Comparison of ENCODE assay signal across 8 cellular contexts in the genomic region with DNA sequence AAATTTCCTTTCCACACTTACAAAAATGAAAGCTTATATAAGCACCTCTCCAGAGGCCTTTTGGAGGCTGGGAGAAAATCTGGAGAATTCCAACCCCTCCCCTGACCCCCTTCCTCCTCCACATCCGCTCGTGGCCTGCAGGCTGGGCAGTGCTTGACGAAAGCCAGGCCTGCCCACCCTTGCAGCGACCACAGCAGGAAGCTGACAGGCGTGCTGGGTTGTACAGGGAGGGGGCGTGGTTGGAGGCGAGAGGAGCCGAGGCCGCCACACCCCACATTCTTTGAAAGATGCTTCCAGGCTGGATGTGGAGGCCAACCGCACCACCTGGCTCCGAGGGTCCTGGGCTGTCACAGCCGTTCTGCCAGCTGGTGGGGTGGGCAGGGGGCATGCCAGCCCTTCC. TPM values are rescaled to one million over a fixed set of nuclear protein-coding genes. Genes with fewer than 3 reads are reported as not detected.
DNase-seq lines count a peak whose midpoint lies in the region; ATAC-seq and TF ChIP-seq lines count a peak whose summit lies in the region.

No MANE protein-coding gene starts in this region.

- 11 to 19% methylated on average over 12 of the region's 12 CpGs for WGBS in tibial nerve, 2 donors

- peaks cover 26% of the 10 kb centered on the region for H3F3A ChIP-seq in PC-9 (ENCODE audit: insufficient read depth, low read depth)

- BruUV-seq in PC-9 (replicated peaks; lab: Mats Ljungman, UMichigan): no TSS peak

- no peaks in the 10 kb centered on the region for H3K36me3 ChIP-seq in PC-9 (ENCODE audit: low read depth)
- no peaks in the 10 kb centered on the region for H3K36me3 ChIP-seq in brain microvascular endothelial cell (replicated peaks)
- no peaks in the 10 kb centered on the region for H3K36me3 ChIP-seq in tibial nerve

- H4K20me1 ChIP-seq in PC-9 (ENCODE audit: insufficient read depth): no peaks in the 10 kb centered on the region

- H3K4me3 ChIP-seq in PC-9 (no peak overlapping the region), brain microvascular endothelial cell (ENCODE audit: low read depth, low read length) (no peak overlapping the region), tibial nerve (no peak overlapping the region)

- TF ChIP-seq POLR2A in tibial nerve (IDR thresholded peaks at IDR 0.05): no peak

- no peaks in the 10 kb centered on the region for H3K9me2 ChIP-seq in PC-9 (ENCODE audit: insufficient read depth)

- POLR2A ChIA-PET in PC-9 (lab: Charles Lee; ENCODE audit: unreplicated experiment): no interaction called here

- peak overlapping the region; percentile 49 for H3K27ac ChIP-seq in PC-9
- no peak overlapping the region for H3K27ac ChIP-seq in brain microvascular endothelial cell
- peak overlapping the region in 2 of 4 donors; percentile 56 to 70 for H3K27ac ChIP-seq in tibial nerve

- H3K9me3 ChIP-seq in PC-9 (ENCODE audit: insufficient read depth, low read depth) (no peaks in the 10 kb centered on the region), tibial nerve (no peaks in the 10 kb centered on the region)

- H3K4me2 ChIP-seq in PC-9: peak overlapping the region; percentile 60

- TF ChIP-seq CTCF in PC-9 (conservative IDR thresholded peaks at IDR 0.05) (no peak), brain microvascular endothelial cell (IDR thresholded peaks at IDR 0.05; ENCODE audit: low read depth, low read length, missing control alignments) (no peak), tibial nerve (IDR thresholded peaks at IDR 0.05) (no peak)

- peaks cover 31% of the 10 kb centered on the region for H3K4me1 ChIP-seq in PC-9 (replicated peaks; ENCODE audit: insufficient read depth)
- peaks cover 0 to 22% (median 3%) of the 10 kb centered on the region in 4 donors for H3K4me1 ChIP-seq in tibial nerve

- CTCF ChIA-PET in PC-9 (lab: Charles Lee): no interaction called here

- peak in 1 of 2 donors; percentile 39 for TF ChIP-seq EP300 in tibial nerve (IDR thresholded peaks at IDR 0.05)

- H3K27me3 ChIP-seq in PC-9 (ENCODE audit: insufficient read depth, low read depth) (no peaks in the 10 kb centered on the region), brain microvascular endothelial cell (replicated peaks) (no peaks in the 10 kb centered on the region), tibial nerve (no peaks in the 10 kb centered on the region)

- H2AFZ ChIP-seq in PC-9: no peak overlapping the region

- peak; percentile 47 for DNase-seq in CD1c-positive myeloid dendritic cell (ENCODE audit: extremely low spot score)
- peak; percentile 68 to 85 for DNase-seq in PC-9
- DNase-seq in brain microvascular endothelial cell: peak; percentile 79
- DNase-seq in left colon: peak; percentile 40 to 63
- peak; percentile 27 to 42 for DNase-seq in tibial nerve (ENCODE audit: low spot score in 2 of 2)
- DNase-seq in GF-D8 (lab: John Stamatoyannopoulos, UW): no peak

- H3K79me2 ChIP-seq in PC-9 (ENCODE audit: low read depth): no peaks in the 10 kb centered on the region

- ATAC-seq in left colon (peak; percentile 36), HG02763 (IDR thresholded peaks at IDR 0.05; ENCODE audit: unreplicated experiment) (no peak), GM21717 (IDR thresholded peaks at IDR 0.05; ENCODE audit: unreplicated experiment) (no peak)

- intact Hi-C loops in PC-9 (cut with micrococcal nuclease; ENCODE audit: unreplicated experiment) (loop anchor here (5.0 kb wide), 1 partner anchor 51 kb away; no protein-coding TSS in a partner anchor), left colon (cut with DNase I, micrococcal nuclease) (no loop called here)

- in situ Hi-C loops in brain microvascular endothelial cell (cut with HindIII; ENCODE audit: low pct_ligation_motif_present, low sequenced_read_pairs): no loop called here

RNA-seq across cellular contexts. Expression of gene IER5L, which starts 47.8 kb away (rescaled TPM):
- 35.5 and 37.3 TPM in 2 replicates for total RNA-seq in PC-9 (2021)
- total RNA-seq in left colon: 1 to 10 TPM; 4.3 to 8.8 TPM
- total RNA-seq in tibial nerve: 10 to 100 TPM; 13.0 to 31.5 (median 25.3) TPM
